11 cellular contexts compared by ENCODE assay signal in the genomic region with DNA sequence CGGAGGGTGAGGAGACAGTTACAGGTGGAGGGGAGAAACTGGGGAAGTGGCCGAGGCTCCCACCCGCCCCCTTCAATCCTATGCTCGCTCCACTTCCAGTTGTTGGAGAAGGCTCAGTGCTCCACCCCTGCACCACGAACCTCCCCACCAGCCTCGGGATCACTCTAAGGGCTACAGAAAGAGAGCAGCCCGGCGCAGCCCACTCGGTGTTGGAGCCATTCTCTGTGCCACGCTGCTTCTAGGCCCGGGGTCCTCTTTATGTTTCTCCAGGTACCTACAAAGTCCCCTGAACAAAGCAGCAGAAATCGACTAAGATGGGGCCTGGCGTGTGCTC. TPM values are rescaled to one million over a fixed set of nuclear protein-coding genes. Genes with fewer than 3 reads are reported as not detected.
DNase-seq lines count a peak whose midpoint lies in the region; ATAC-seq and TF ChIP-seq lines count a peak whose summit lies in the region.
"Had no signal": no experiment of that assay in that cellular context is flagged by ENCODE, and none has a peak within 500 bp of the region (broad histone marks: within the 10 kb centered on the region; RNA-seq: fewer than 3 reads in every experiment).

No MANE protein-coding gene starts in this region.

- H3K36me3 ChIP-seq in SK-N-SH (replicated peaks in 1 of 2; ENCODE audit: control insufficient read depth in 1 of 2, insufficient read depth in 2 of 2, low read length in 1 of 2) (peaks cover 0 to 2% of the 10 kb centered on the region in 2 experiments), fibroblast of lung (ENCODE audit: control insufficient read depth, insufficient read depth, low read length) (peaks cover 2% of the 10 kb centered on the region), transverse colon (no peaks in the 10 kb centered on the region)

- CTCF ChIA-PET in SK-N-SH (lab: Yijun Ruan, JAX) (interaction anchor here (0.6 to 3.4 kb wide), 3 partner anchors 11 to 635 kb away, joined by 3 to 16 read pairs (median 8); partner anchors contain the start of gene PDGFRB), GM10248 (lab: Yijun Ruan, JAX) (no interaction called here)

- H3K79me2 ChIP-seq in SK-N-SH (ENCODE audit: insufficient read depth): peaks cover 69% of the 10 kb centered on the region
- H3K79me2 ChIP-seq in fibroblast of lung (ENCODE audit: control insufficient read depth, insufficient read depth, low read length): peaks cover 71% of the 10 kb centered on the region

- WGBS in SK-N-SH (ENCODE audit: low lambda C conversion rate): 44% methylated on average over 11 of the region's 13 CpGs
- 71% methylated on average over 13 of the region's 13 CpGs; no CpG with 5 or more reads in 1 of the 2 donors for whole genome bisulfite sequencing in transverse colon (ENCODE audit: low coverage in 1 of 2), 2 donors

- peaks cover 41% of the 10 kb centered on the region for H3F3A ChIP-seq in SK-N-SH (replicated peaks; ENCODE audit: insufficient read depth)

- TF ChIP-seq CTCF in SK-N-SH (IDR thresholded peaks at IDR 0.05): no peak
- TF ChIP-seq CTCF in fibroblast of lung (conservative IDR thresholded peaks at IDR 0.05 in 1 of 2, IDR thresholded peaks at IDR 0.05 in 1 of 2; ENCODE audit: low read depth in 1 of 2, low read length in 2 of 2): no peak
- TF ChIP-seq CTCF in transverse colon (IDR thresholded peaks at IDR 0.05): no peak
- no peak for TF ChIP-seq CTCF in GM10248 (IDR thresholded peaks at IDR 0.05; ENCODE audit: control extremely low read depth, extremely low read depth, low read depth, missing control alignments)

- H4K20me1 ChIP-seq in SK-N-SH (ENCODE audit: insufficient read depth) (no peaks in the 10 kb centered on the region; the same call in 1 of the 2 replicates), fibroblast of lung (ENCODE audit: control insufficient read depth, extremely low read depth, insufficient read depth, low read length) (no peaks in the 10 kb centered on the region)

- POLR2A ChIA-PET in SK-N-SH (lab: Yijun Ruan, JAX): interaction anchor here (1.5 to 2.3 kb wide), 2 partner anchors 9 to 12 kb away, joined by 5 to 10 read pairs; partner anchors contain the start of gene PDGFRB
- POLR2A ChIA-PET in GM10248 (lab: Yijun Ruan, JAX): no interaction called here

- H3K4me1 Mint-ChIP-seq in natural killer cell treated with Interleukin-12 subunit alpha and Interleukin-12 subunit beta and Interleukin-15 and Interleukin-18, amount 100 ng/mL, for 72 hours (ENCODE audit: low read depth in 2 of 2): peaks cover 38 to 55% of the 10 kb centered on the region in 2 donors

- H3K9me2 ChIP-seq in SK-N-SH: no peaks in the 10 kb centered on the region

- no peak for DNase-seq in SK-N-SH
- DNase-seq in fibroblast of lung (ENCODE audit: low read depth in 2 of 2): no peak
- DNase-seq in natural killer cell treated with Interleukin-12 subunit alpha and Interleukin-12 subunit beta and Interleukin-15 and Interleukin-18, amount 100 ng/mL, for 72 hours (ENCODE audit: low spot score): no peak
- DNase-seq in transverse colon: no peak
- no peak for DNase-seq in GM10248 (ENCODE audit: extremely low spot score)
- DNase-seq in LoVo (ENCODE audit: low spot score): no peak
- DNase-seq: activated CD4-positive, alpha-beta T cell treated with anti-CD3 and anti-CD28 coated beads, Interleukin-2, amount 50 U/mL, for 4 hours; NCI-H2081 treated with DMSO at 0.1 percent for 48 hours had no signal

- peak overlapping the region; percentile 52 to 69 for H3K27ac Mint-ChIP-seq in natural killer cell treated with Interleukin-12 subunit alpha and Interleukin-12 subunit beta and Interleukin-15 and Interleukin-18, amount 100 ng/mL, for 72 hours

- no peak for ATAC-seq in natural killer cell treated with Interleukin-12 subunit alpha and Interleukin-12 subunit beta and Interleukin-15 and Interleukin-18, amount 100 ng/mL, for 72 hours
- no peak for ATAC-seq in HG02798 (IDR thresholded peaks at IDR 0.05; ENCODE audit: poor library complexity, unreplicated experiment)
- ATAC-seq in HG03095 (IDR thresholded peaks at IDR 0.05; ENCODE audit: unreplicated experiment): no peak

- H3K4me1 ChIP-seq in SK-N-SH (ENCODE audit: control insufficient read depth in 1 of 2, insufficient read depth in 2 of 2, low read depth in 1 of 2, low read length in 1 of 2): peaks cover 59 to 86% of the 10 kb centered on the region in 2 experiments
- peaks cover 78% of the 10 kb centered on the region for H3K4me1 ChIP-seq in fibroblast of lung (ENCODE audit: control insufficient read depth, extremely low read depth, insufficient read depth, low read length)
- peaks cover 25 to 58% (median 48%) of the 10 kb centered on the region in 4 donors for H3K4me1 ChIP-seq in transverse colon

- H2AFZ ChIP-seq in SK-N-SH (ENCODE audit: low read depth) (no peak overlapping the region), fibroblast of lung (ENCODE audit: low read length) (no peak overlapping the region)

- H3K9me3 ChIP-seq in SK-N-SH (no peaks in the 10 kb centered on the region), fibroblast of lung (ENCODE audit: control insufficient read depth, insufficient read depth, low read depth, low read length) (no peaks in the 10 kb centered on the region), transverse colon (no peaks in the 10 kb centered on the region)

- TF ChIP-seq POLR2A in transverse colon (IDR thresholded peaks at IDR 0.05): no peak

- peak overlapping the region; percentile 73; the same call in 1 of the 2 replicates for H3K9ac ChIP-seq in SK-N-SH
- peak overlapping the region; percentile 43 for H3K9ac ChIP-seq in fibroblast of lung (ENCODE audit: insufficient read depth, low read length)

- TF ChIP-seq RAD21 in SK-N-SH (IDR thresholded peaks at IDR 0.05; ENCODE audit: low read length): no peak

- in situ Hi-C loops in transverse colon (cut with MboI; ENCODE audit: low pct_ligation_motif_present in 1 of 4, low pct_unique_long_range_greater_than_20kb in 1 of 4, low sequenced_read_pairs in 3 of 4): loop anchor here in 2 of 4 donors (25.0 kb wide), 1 partner anchor 294 kb away; the partner anchor contains the start of gene RPS14 (in 2 of the 2)

- H3K4me3 ChIP-seq in SK-N-SH (ENCODE audit: low read depth in 2 of 2, low read length in 1 of 2) (0 out of 4 replicates have a peak overlapping the region, but pooled peaks of 1 of the 2 experiments have one; percentile 10), fibroblast of lung (replicated peaks in 1 of 4; ENCODE audit: control extremely low read depth in 1 of 4, insufficient read depth in 1 of 4, low read depth in 3 of 4, low read length in 4 of 4) (peak overlapping the region in 2 of 4 experiments; percentile 19 to 43), transverse colon (no peak overlapping the region)

- H3K27me3 ChIP-seq in SK-N-SH (ENCODE audit: insufficient read depth) (no peaks in the 10 kb centered on the region), fibroblast of lung (ENCODE audit: control insufficient read depth, insufficient read depth, low read length) (no peaks in the 10 kb centered on the region), transverse colon (no peaks in the 10 kb centered on the region)

- intact Hi-C loops in transverse colon (cut with DNase I; ENCODE audit: low total_unique reads): no loop called here

- no peaks in the 10 kb centered on the region for H3K36me3 Mint-ChIP-seq in natural killer cell treated with Interleukin-12 subunit alpha and Interleukin-12 subunit beta and Interleukin-15 and Interleukin-18, amount 100 ng/mL, for 72 hours

- TF ChIP-seq EP300 in SK-N-SH (IDR thresholded peaks at IDR 0.05; ENCODE audit: borderline replicate concordance in 1 of 2, low read depth in 1 of 2, low read length in 1 of 2) (no peak), transverse colon (IDR thresholded peaks at IDR 0.05; ENCODE audit: low read depth) (no peak)

- H3K4me2 ChIP-seq in SK-N-SH (peak overlapping the region; percentile 74), fibroblast of lung (ENCODE audit: extremely low read depth, insufficient read depth, low read length) (peak overlapping the region; percentile 77)

- no peaks in the 10 kb centered on the region for H3K9me3 Mint-ChIP-seq in natural killer cell treated with Interleukin-12 subunit alpha and Interleukin-12 subunit beta and Interleukin-15 and Interleukin-18, amount 100 ng/mL, for 72 hours

- H3K4me3 Mint-ChIP-seq in natural killer cell treated with Interleukin-12 subunit alpha and Interleukin-12 subunit beta and Interleukin-15 and Interleukin-18, amount 100 ng/mL, for 72 hours: peak overlapping the region; percentile 10

- H3K27me3 Mint-ChIP-seq in natural killer cell treated with Interleukin-12 subunit alpha and Interleukin-12 subunit beta and Interleukin-15 and Interleukin-18, amount 100 ng/mL, for 72 hours: no peaks in the 10 kb centered on the region

- peak overlapping the region; percentile 92 to 99 for H3K27ac ChIP-seq in SK-N-SH (ENCODE audit: low read depth in 2 of 2, low read length in 1 of 2)
- peak overlapping the region; percentile 99 for H3K27ac ChIP-seq in fibroblast of lung (ENCODE audit: insufficient read depth, low read length)
- peak overlapping the region; percentile 74 to 89 (median 84) for H3K27ac ChIP-seq in transverse colon

RNA-seq across cellular contexts. Expression of gene PDGFRB, which starts 12.0 kb away (rescaled TPM):
- polyA plus RNA-seq in SK-N-SH (2012; rRNA removed): 25.9 and 32.1 TPM in 2 replicates
- polyA plus RNA-seq in SK-N-SH (2012; cell fraction: cytosol; rRNA removed): 13.2 and 19.7 TPM in 2 replicates
- 57.0 and 58.5 TPM in 2 replicates for polyA plus RNA-seq in SK-N-SH (2012; cell fraction: nucleus; rRNA removed)
- 151 and 231 TPM in 2 replicates for total RNA-seq in fibroblast of lung
- polyA plus RNA-seq in fibroblast of lung: 77.4 and 347 TPM in 2 replicates
- polyA plus RNA-seq in fibroblast of lung (2012): 109 and 618 TPM in 2 replicates
- polyA minus RNA-seq in fibroblast of lung (ENCODE audit: low replicate concordance): 549 and 2,332 TPM in 2 replicates
- 1 to 10 TPM; 4.4 to 9.0 TPM for total RNA-seq in natural killer cell treated with Interleukin-12 subunit alpha and Interleukin-12 subunit beta and Interleukin-15 and Interleukin-18, amount 100 ng/mL, for 72 hours
- total RNA-seq in transverse colon: 10 to 100 TPM; 20.2 to 56.3 (median 28.3) TPM

RNA-seq across cellular contexts. Expression of gene CDX1, which starts 22.9 kb away (rescaled TPM):
- polyA plus RNA-seq in SK-N-SH (2012; rRNA removed) (0.23 and 0.26 TPM in 2 replicates), fibroblast of lung (0.09 and 1.8 TPM in 2 replicates)
- 0.19 and 0.26 TPM in 2 replicates for polyA plus RNA-seq in SK-N-SH (2012; cell fraction: cytosol; rRNA removed)
- 0.25 and 0.39 TPM in 2 replicates for polyA plus RNA-seq in SK-N-SH (2012; cell fraction: nucleus; rRNA removed)
- total RNA-seq in fibroblast of lung (under 0.01 and 0.33 TPM in 2 replicates), transverse colon (100 to 1,000 TPM; 249 to 540 (median 360) TPM)
- 1.6 TPM in 1 of 2 replicates, not detected in the other for polyA plus RNA-seq in fibroblast of lung (2012)
- 1.5 TPM in 1 of 2 replicates, not detected in the other for polyA minus RNA-seq in fibroblast of lung (ENCODE audit: low replicate concordance)
- not detected for total RNA-seq in natural killer cell treated with Interleukin-12 subunit alpha and Interleukin-12 subunit beta and Interleukin-15 and Interleukin-18, amount 100 ng/mL, for 72 hours
- total RNA-seq: pulmonary artery endothelial cell had no signal

RNA-seq across cellular contexts. Expression of gene SLC6A7, which starts 46.2 kb away (rescaled TPM):
- polyA plus RNA-seq in SK-N-SH (2012; rRNA removed) (not detected in 2 replicates), fibroblast of lung (0.02 TPM in 1 of 2 replicates, not detected in the other)
- not detected in 2 replicates for polyA plus RNA-seq in SK-N-SH (2012; cell fraction: cytosol; rRNA removed)
- 0.04 and 0.08 TPM in 2 replicates for polyA plus RNA-seq in SK-N-SH (2012; cell fraction: nucleus; rRNA removed)
- total RNA-seq in fibroblast of lung (not detected in 2 replicates), transverse colon (10 to 100 TPM; 19.5 to 67.7 (median 21.3) TPM)
- polyA plus RNA-seq in fibroblast of lung (2012): 0.03 TPM in 1 of 2 replicates, not detected in the other
- polyA minus RNA-seq in fibroblast of lung (ENCODE audit: low replicate concordance): not detected in 2 replicates
- total RNA-seq in natural killer cell treated with Interleukin-12 subunit alpha and Interleukin-12 subunit beta and Interleukin-15 and Interleukin-18, amount 100 ng/mL, for 72 hours: not detected
- total RNA-seq: pulmonary artery endothelial cell had no signal

RNA-seq across cellular contexts. Expression of gene CSF1R, which starts 57.3 kb away (rescaled TPM):
- 0.15 and 0.25 TPM in 2 replicates for polyA plus RNA-seq in SK-N-SH (2012; rRNA removed)
- polyA plus RNA-seq in SK-N-SH (2012; cell fraction: cytosol; rRNA removed): 0.10 and 0.30 TPM in 2 replicates
- 0.49 and 0.69 TPM in 2 replicates for polyA plus RNA-seq in SK-N-SH (2012; cell fraction: nucleus; rRNA removed)
- not detected in 2 replicates for total RNA-seq in fibroblast of lung
- polyA plus RNA-seq in fibroblast of lung: 0.07 and 0.15 TPM in 2 replicates
- 0.22 and 0.24 TPM in 2 replicates for polyA plus RNA-seq in fibroblast of lung (2012)
- polyA minus RNA-seq in fibroblast of lung (ENCODE audit: low replicate concordance): not detected in 2 replicates
- total RNA-seq in natural killer cell treated with Interleukin-12 subunit alpha and Interleukin-12 subunit beta and Interleukin-15 and Interleukin-18, amount 100 ng/mL, for 72 hours: 1 to 10 TPM in 1 of 2 donors, not detected in 1; 1.4 TPM
- total RNA-seq in transverse colon: 10 to 100 TPM in 3 of 4 donors, under 1 TPM in 1; 0.60 to 38.9 (median 14.7) TPM
- total RNA-seq: pulmonary artery endothelial cell had no signal

Comparison
In these comparisons a context has a peak if more than half of its experiments do, and no peak if none do; other contexts are left out.
1. RNA of gene CDX1, which starts 22.9 kb away (total RNA-seq): 249 to 540 TPM in transverse colon; under 0.01 to 0.33 TPM in fibroblast of lung and not detected in natural killer cell treated with Interleukin-12 subunit alpha and Interleukin-12 subunit beta and Interleukin-15 and Interleukin-18, amount 100 ng/mL, for 72 hours; every median in the first group is over 100 times any median in the second.
2. RNA of gene SLC6A7, which starts 46.2 kb away (total RNA-seq): 19.5 to 67.7 TPM in transverse colon; not detected in natural killer cell treated with Interleukin-12 subunit alpha and Interleukin-12 subunit beta and Interleukin-15 and Interleukin-18, amount 100 ng/mL, for 72 hours and not detected in fibroblast of lung; every median in the first group is over 10 times any median in the second.
3. Peak in every context shown above with its lines, with median percentiles within 50 percentile points of each other: H3K27ac ChIP-seq.